8 cellular contexts compared by ENCODE assay signal in the genomic region with DNA sequence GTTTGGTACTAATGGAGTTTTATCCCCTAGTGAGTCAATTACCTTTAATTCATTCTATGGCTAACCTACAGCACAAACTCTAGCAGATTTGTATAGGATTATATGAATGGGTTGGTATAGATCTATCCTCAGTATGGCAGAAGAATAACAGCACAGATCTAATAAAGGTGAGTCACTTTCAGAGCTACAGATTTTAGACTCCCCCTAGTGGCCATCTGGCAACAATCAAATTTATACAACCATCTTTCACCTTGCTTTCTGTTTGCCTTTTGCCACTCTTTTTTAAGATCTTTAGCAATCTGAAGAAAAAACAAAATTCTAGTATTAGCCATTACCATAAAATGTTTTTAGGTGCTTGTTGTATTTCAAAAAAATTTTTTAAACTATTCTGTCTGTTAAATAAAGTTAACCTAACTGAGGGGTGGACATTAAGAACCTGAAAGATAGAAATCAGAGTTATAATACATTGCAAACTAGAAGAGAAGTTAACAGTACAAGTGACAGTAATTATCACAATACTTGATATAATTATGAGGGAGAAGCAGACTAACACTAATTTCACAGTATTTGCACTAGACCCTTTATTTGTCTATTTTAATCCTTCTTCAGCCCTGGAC. TPM values are rescaled to one million over a fixed set of nuclear protein-coding genes. Genes with fewer than 3 reads are reported as not detected.
DNase-seq lines count a peak whose midpoint lies in the region; ATAC-seq and TF ChIP-seq lines count a peak whose summit lies in the region.

No MANE protein-coding gene starts in this region.

- no TSS peak for BruUV-seq in HCT116 (replicated peaks; lab: Mats Ljungman, UMichigan)

- H3K4me3 ChIP-seq in HCT116 (replicated peaks in 1 of 2; ENCODE audit: low read depth in 1 of 2, low read length in 2 of 2) (no peak overlapping the region), epithelial cell of proximal tubule (ENCODE audit: low read depth, low read length) (no peak overlapping the region), neutrophil (ENCODE audit: low read depth in 1 of 2, low read length in 1 of 2) (no peak overlapping the region)

- TF ChIP-seq POLR2A in HCT116 (IDR thresholded peaks at IDR 0.05; ENCODE audit: borderline replicate concordance, extremely low read depth, insufficient read depth, insufficient read length), result no peak

- RAD21 ChIA-PET in HCT116 (lab: Charles Lee; ENCODE audit: low non-redundant PET in 1 of 2, low total read pairs in 2 of 2, uncharacterized antibody in 2 of 2, unreplicated experiment in 2 of 2), result no interaction called here

- H3K36me3 ChIP-seq in HCT116 (ENCODE audit: control insufficient read depth in 1 of 2, insufficient read depth in 2 of 2, low read length in 2 of 2) (peaks cover 5 to 10% of the 10 kb centered on the region in 2 experiments; a peak in 2 of 4 replicates), neutrophil (peaks cover 54% of the 10 kb centered on the region)

- CTCF ChIA-PET in GM10248 (lab: Yijun Ruan, JAX) (interaction anchor here (0.6 to 5.6 kb wide), 22 partner anchors 9 to 230 kb away, joined by 3 to 36 read pairs (median 4); a partner anchor contains a TSS), HCT116 (lab: Charles Lee) (interaction anchor here (0.5 to 1.2 kb wide), 6 partner anchors 11 to 892 kb away, joined by 3 to 5 read pairs (median 3); a partner anchor contains a TSS)

- peak; percentile 52 for TF ChIP-seq RAD21 in HCT116 (IDR thresholded peaks at IDR 0.05; ENCODE audit: low read depth)

- H3K4me1 ChIP-seq in HCT116 (ENCODE audit: control insufficient read depth in 1 of 2, insufficient read depth in 2 of 2, low read length in 2 of 2) (no peaks in the 10 kb centered on the region), neutrophil (ENCODE audit: control insufficient read depth in 1 of 2, insufficient read depth in 1 of 2, low read depth in 1 of 2, low read length in 1 of 2) (no peaks in the 10 kb centered on the region)

- no peak overlapping the region for H3K27ac ChIP-seq in HCT116 (ENCODE audit: low read depth, low read length)
- no peak overlapping the region for H3K27ac ChIP-seq in neutrophil

- POLR2A ChIA-PET in GM10248 (lab: Yijun Ruan, JAX) (no interaction called here), HCT116 (lab: Charles Lee) (interaction anchor here (0.9 kb wide), 1 partner anchor 152 kb away, joined by 3 read pairs; no protein-coding TSS in a partner anchor)

- H3K9me2 ChIP-seq in HCT116 (ENCODE audit: insufficient read depth), result no peaks in the 10 kb centered on the region

- DNase-seq in AG20443 (ENCODE audit: low spot score), result peak; percentile 66
- peak; percentile 57 for DNase-seq in GM10248 (ENCODE audit: extremely low spot score)
- peak; percentile 34 for DNase-seq in HCT116 (ENCODE audit: low read depth, low spot score)
- peak; percentile 85 for DNase-seq in NAMALWA (ENCODE audit: low spot score)
- DNase-seq in SW480 (ENCODE audit: low spot score), result peak; percentile 78
- no peak for DNase-seq in epithelial cell of proximal tubule (ENCODE audit: low read depth)
- DNase-seq in activated effector memory CD4-positive, alpha-beta T cell treated with Interleukin-2 at 50 U/mL for 16 hours, result no peak

- H2AFZ ChIP-seq in HCT116 (ENCODE audit: low read depth, low read length, poor library complexity, severe bottlenecking), result no peak overlapping the region

- peak; percentile 86 for ATAC-seq in HCT116

- H3K9ac ChIP-seq in HCT116 (ENCODE audit: low read length), result no peak overlapping the region

- H3K4me2 ChIP-seq in HCT116 (ENCODE audit: low read length), result no peak overlapping the region

- no peaks in the 10 kb centered on the region for H3K9me3 ChIP-seq in HCT116 (ENCODE audit: control insufficient read depth in 1 of 2, insufficient read depth in 1 of 2, low read depth in 1 of 2, low read length in 2 of 2)
- H3K9me3 ChIP-seq in neutrophil, result no peaks in the 10 kb centered on the region

- no peaks in the 10 kb centered on the region for H3K27me3 ChIP-seq in HCT116 (ENCODE audit: insufficient read depth, low read length)
- no peaks in the 10 kb centered on the region for H3K27me3 ChIP-seq in neutrophil

- no peaks in the 10 kb centered on the region for H4K20me1 ChIP-seq in HCT116 (ENCODE audit: insufficient read depth)

- TF ChIP-seq CTCF in GM10248 (IDR thresholded peaks at IDR 0.05; ENCODE audit: control extremely low read depth, extremely low read depth, low read depth, missing control alignments) (peak; percentile 60), HCT116 (IDR thresholded peaks at IDR 0.05 in 2 of 3, conservative IDR thresholded peaks at IDR 0.05 in 1 of 3; ENCODE audit: borderline replicate concordance in 1 of 3, insufficient read depth in 1 of 3, low read depth in 2 of 3, low read length in 2 of 3) (peak; percentile 63 to 86 (median 67); a peak in 5 of 6 replicates), epithelial cell of proximal tubule (conservative IDR thresholded peaks at IDR 0.05; ENCODE audit: low read depth, low read length) (peak; percentile 91), neutrophil (IDR thresholded peaks at IDR 0.05) (peak; percentile 73)

- intact Hi-C loops in HCT116 (cut with micrococcal nuclease), result no loop called here

- peaks cover 2% of the 10 kb centered on the region; the same call in 1 of the 2 replicates for H3K79me2 ChIP-seq in HCT116 (ENCODE audit: insufficient read depth, low read length)

TF ChIP-seq in HCT116, 20 proteins besides CTCF, POLR2A, EP300 and RAD21:
- TF ChIP-seq FOSL1 (IDR thresholded peaks at IDR 0.05; ENCODE audit: low read depth) (peak; percentile 40; the same call in 1 of the 2 replicates), ZNF274 (IDR thresholded peaks at IDR 0.05; ENCODE audit: low read depth, low read length) (no peak), CEBPB (IDR thresholded peaks at IDR 0.05; ENCODE audit: low read depth) (0 out of 2 replicates have a peak, but pooled peaks have one; percentile 10), SRF (IDR thresholded peaks at IDR 0.05; ENCODE audit: low read depth) (no peak), ZFX (IDR thresholded peaks at IDR 0.05) (no peak)
- TF ChIP-seq, protein P1, sequence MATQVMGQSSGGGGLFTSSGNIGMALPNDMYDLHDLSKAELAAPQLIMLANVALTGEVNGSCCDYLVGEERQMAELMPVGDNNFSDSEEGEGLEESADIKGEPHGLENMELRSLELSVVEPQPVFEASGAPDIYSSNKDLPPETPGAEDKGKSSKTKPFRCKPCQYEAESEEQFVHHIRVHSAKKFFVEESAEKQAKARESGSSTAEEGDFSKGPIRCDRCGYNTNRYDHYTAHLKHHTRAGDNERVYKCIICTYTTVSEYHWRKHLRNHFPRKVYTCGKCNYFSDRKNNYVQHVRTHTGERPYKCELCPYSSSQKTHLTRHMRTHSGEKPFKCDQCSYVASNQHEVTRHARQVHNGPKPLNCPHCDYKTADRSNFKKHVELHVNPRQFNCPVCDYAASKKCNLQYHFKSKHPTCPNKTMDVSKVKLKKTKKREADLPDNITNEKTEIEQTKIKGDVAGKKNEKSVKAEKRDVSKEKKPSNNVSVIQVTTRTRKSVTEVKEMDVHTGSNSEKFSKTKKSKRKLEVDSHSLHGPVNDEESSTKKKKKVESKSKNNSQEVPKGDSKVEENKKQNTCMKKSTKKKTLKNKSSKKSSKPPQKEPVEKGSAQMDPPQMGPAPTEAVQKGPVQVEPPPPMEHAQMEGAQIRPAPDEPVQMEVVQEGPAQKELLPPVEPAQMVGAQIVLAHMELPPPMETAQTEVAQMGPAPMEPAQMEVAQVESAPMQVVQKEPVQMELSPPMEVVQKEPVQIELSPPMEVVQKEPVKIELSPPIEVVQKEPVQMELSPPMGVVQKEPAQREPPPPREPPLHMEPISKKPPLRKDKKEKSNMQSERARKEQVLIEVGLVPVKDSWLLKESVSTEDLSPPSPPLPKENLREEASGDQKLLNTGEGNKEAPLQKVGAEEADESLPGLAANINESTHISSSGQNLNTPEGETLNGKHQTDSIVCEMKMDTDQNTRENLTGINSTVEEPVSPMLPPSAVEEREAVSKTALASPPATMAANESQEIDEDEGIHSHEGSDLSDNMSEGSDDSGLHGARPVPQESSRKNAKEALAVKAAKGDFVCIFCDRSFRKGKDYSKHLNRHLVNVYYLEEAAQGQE (IDR thresholded peaks at IDR 0.05; ENCODE audit: low read depth), result no peak

RNA-seq across cellular contexts. Expression of a gene that starts 25.8 kb away (rescaled TPM):
- total RNA-seq in HCT116 (2021; ENCODE audit: unreplicated experiment) (17.1 TPM), epithelial cell of proximal tubule (7.1 and 14.6 TPM in 2 replicates)
- 9.9 TPM in 2 replicates for polyA plus RNA-seq in HCT116 (2012)

RNA-seq across cellular contexts. Expression of a gene that starts 27.1 kb away (rescaled TPM):
- total RNA-seq in HCT116 (2021; ENCODE audit: unreplicated experiment) (50.0 TPM), epithelial cell of proximal tubule (22.2 and 30.9 TPM in 2 replicates)
- polyA plus RNA-seq in HCT116 (2012), result 33.0 and 34.7 TPM in 2 replicates

Comparison
In these comparisons a context has a peak if more than half of its experiments do, and no peak if none do; other contexts are left out.
1. DNase-seq: peak in AG20443 (single experiment), GM10248 (single experiment), HCT116 (single experiment), NAMALWA (single experiment) and SW480 (single experiment); none in epithelial cell of proximal tubule (single experiment) and activated effector memory CD4-positive, alpha-beta T cell treated with Interleukin-2 at 50 U/mL for 16 hours (single experiment).
2. Peak in every context shown above with its lines, with median percentiles within 50 percentile points of each other: CTCF ChIP-seq.